In the genomic region with DNA sequence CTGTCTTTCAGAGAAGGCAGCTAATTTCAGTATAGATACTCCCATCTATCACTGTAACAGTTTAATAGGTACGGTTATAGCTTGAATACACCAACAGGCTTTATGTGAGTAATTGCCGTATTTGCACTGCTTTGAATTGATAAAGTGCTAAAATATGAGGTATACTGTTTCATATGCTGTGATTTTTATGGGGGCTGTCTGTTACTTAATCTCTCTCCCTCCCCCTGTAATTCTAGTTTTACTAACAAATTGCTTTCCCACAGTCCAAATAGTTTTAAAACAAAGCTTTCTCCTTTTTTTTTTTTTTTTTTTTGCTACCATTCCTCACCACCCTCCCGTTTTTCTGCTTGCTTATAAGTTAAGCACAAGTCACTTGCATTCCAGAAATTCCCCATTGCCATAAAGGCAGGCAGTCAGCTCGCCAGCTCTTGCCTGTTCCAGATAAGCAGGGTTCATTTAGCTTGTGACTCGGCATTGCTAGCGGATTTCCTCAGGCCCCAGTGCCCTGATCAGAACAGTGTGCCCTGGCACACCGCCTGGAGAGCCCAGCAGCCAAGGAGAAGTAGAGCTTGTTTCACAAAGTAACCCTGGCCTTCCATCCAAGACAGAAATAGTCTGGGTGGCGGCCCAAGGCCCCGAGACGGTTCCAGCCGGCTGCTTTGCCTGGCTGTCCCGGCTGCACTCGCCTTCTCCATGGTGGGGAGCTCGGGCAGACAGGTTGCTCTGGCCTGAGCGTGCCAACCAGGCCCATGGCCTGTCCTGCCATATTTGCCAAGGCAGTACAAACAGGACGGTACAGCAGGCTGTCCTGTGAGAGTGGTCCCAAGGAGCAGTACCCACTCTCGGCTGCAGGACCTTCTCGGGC, we compare ENCODE assay signal across 8 cellular contexts. TPM values are rescaled to one million over a fixed set of nuclear protein-coding genes. Genes with fewer than 3 reads are reported as not detected.
DNase-seq lines count a peak whose midpoint lies in the region; ATAC-seq and TF ChIP-seq lines count a peak whose summit lies in the region.

No MANE protein-coding gene starts in this region.

- H3K4me3 ChIP-seq in choroid plexus epithelial cell (ENCODE audit: low read depth, low read length): no peak overlapping the region
- no peak overlapping the region for H3K4me3 ChIP-seq in kidney epithelial cell (ENCODE audit: low read depth, low read length)

- H3K27me3 ChIP-seq in kidney epithelial cell (ENCODE audit: control insufficient read depth, insufficient read depth, low read length): no peaks in the 10 kb centered on the region

- ATAC-seq in stimulated activated effector memory CD8-positive, alpha-beta T cell treated with anti-CD3 and anti-CD28 coated beads, Interleukin-12 subunit alpha, Interleukin-12 subunit beta, amount 100 ng/mL, for 72 hours: no peak

- H3K36me3 ChIP-seq in kidney epithelial cell (ENCODE audit: control insufficient read depth, insufficient read depth, low read length): no peaks in the 10 kb centered on the region

- TF ChIP-seq CTCF in choroid plexus epithelial cell (conservative IDR thresholded peaks at IDR 0.05; ENCODE audit: low read depth, low read length) (no peak), kidney epithelial cell (IDR thresholded peaks at IDR 0.05; ENCODE audit: insufficient read depth, low read length, poor library complexity, severe bottlenecking) (no peak)

- peak overlapping the region; percentile 92 for H3K27ac Mint-ChIP-seq in stimulated activated effector memory CD8-positive, alpha-beta T cell treated with anti-CD3 and anti-CD28 coated beads, Interleukin-12 subunit alpha, Interleukin-12 subunit beta, amount 100 ng/mL, for 72 hours

- peak overlapping the region; percentile 30 for H3K4me3 Mint-ChIP-seq in stimulated activated effector memory CD8-positive, alpha-beta T cell treated with anti-CD3 and anti-CD28 coated beads, Interleukin-12 subunit alpha, Interleukin-12 subunit beta, amount 100 ng/mL, for 72 hours

- peaks cover 57% of the 10 kb centered on the region for H3K4me1 Mint-ChIP-seq in stimulated activated effector memory CD8-positive, alpha-beta T cell treated with anti-CD3 and anti-CD28 coated beads, Interleukin-12 subunit alpha, Interleukin-12 subunit beta, amount 100 ng/mL, for 72 hours

- peak; percentile 36 for DNase-seq in DMS 273 (lab: John Stamatoyannopoulos, UW; ENCODE audit: unreplicated experiment)
- DNase-seq in DMS 273 treated with DMSO at 0.1 percent for 48 hours (lab: John Stamatoyannopoulos, UW): no peak
- DNase-seq in choroid plexus epithelial cell (ENCODE audit: low read depth): peak; percentile 95
- DNase-seq in kidney epithelial cell (ENCODE audit: low read depth): peak; percentile 87
- no peak for DNase-seq in stimulated activated effector memory CD8-positive, alpha-beta T cell treated with anti-CD3 and anti-CD28 coated beads, Interleukin-12 subunit alpha, Interleukin-12 subunit beta, amount 100 ng/mL, for 72 hours (ENCODE audit: low spot score in 2 of 2)
- no peak for DNase-seq in activated effector memory CD4-positive, alpha-beta T cell treated with anti-CD3 and anti-CD28 coated beads, Interleukin-2, amount 50 U/mL, for 16 hours
- DNase-seq in activated CD4-positive, alpha-beta T cell treated with anti-CD3 and anti-CD28 coated beads for 1 hour: no peak
- DNase-seq in SIG-M5 (lab: John Stamatoyannopoulos, UW): no peak

- H3K9me3 Mint-ChIP-seq in stimulated activated effector memory CD8-positive, alpha-beta T cell treated with anti-CD3 and anti-CD28 coated beads, Interleukin-12 subunit alpha, Interleukin-12 subunit beta, amount 100 ng/mL, for 72 hours: no peaks in the 10 kb centered on the region

- H3K36me3 Mint-ChIP-seq in stimulated activated effector memory CD8-positive, alpha-beta T cell treated with anti-CD3 and anti-CD28 coated beads, Interleukin-12 subunit alpha, Interleukin-12 subunit beta, amount 100 ng/mL, for 72 hours: peaks cover 29% of the 10 kb centered on the region

RNA-seq across cellular contexts. Expression of gene NPAS1, which starts 43.5 kb away (rescaled TPM):
- 1.6 TPM in 1 of 2 replicates, not detected in the other for total RNA-seq in kidney epithelial cell

Comparison
In these comparisons a context has a peak if more than half of its experiments do, and no peak if none do; other contexts are left out.
1. DNase-seq: peak in DMS 273 (single experiment), choroid plexus epithelial cell (single experiment) and kidney epithelial cell (single experiment); none in DMS 273 treated with DMSO at 0.1 percent for 48 hours (single experiment), stimulated activated effector memory CD8-positive, alpha-beta T cell treated with anti-CD3 and anti-CD28 coated beads, Interleukin-12 subunit alpha, Interleukin-12 subunit beta, amount 100 ng/mL, for 72 hours (0 of 2), activated effector memory CD4-positive, alpha-beta T cell treated with anti-CD3 and anti-CD28 coated beads, Interleukin-2, amount 50 U/mL, for 16 hours (single experiment), activated CD4-positive, alpha-beta T cell treated with anti-CD3 and anti-CD28 coated beads for 1 hour (single experiment) and SIG-M5 (single experiment).